Comparison of ENCODE assay signal across 8 cellular contexts in genomic region chr16:58755989-58756649, GRCh38. TPM values are rescaled to one million over a fixed set of nuclear protein-coding genes. Genes with fewer than 3 reads are reported as not detected.
A peak's percentile ranks its signal among the peaks of the same experiment; 100 is the strongest.
DNase-seq lines count a peak whose midpoint lies in the region; ATAC-seq, FAIRE-seq and TF ChIP-seq lines count a peak whose summit lies in the region.

No MANE protein-coding gene starts in this region.

- ATAC-seq in HG03354 (IDR thresholded peaks at IDR 0.05; ENCODE audit: poor library complexity, severe bottlenecking, unreplicated experiment) = peak; percentile 97
- ATAC-seq in activated CD8-positive, alpha-beta T cell treated with anti-CD3 and anti-CD28 coated beads for 36 hours = peak; percentile 99
- peak; percentile 91 for ATAC-seq in effector memory CD8-positive, alpha-beta T cell (replicated peaks)

- CTCF ChIA-PET in activated CD8-positive, alpha-beta T cell treated with anti-CD3 and anti-CD28 coated beads for 36 hours (lab: Charles Lee) = interaction anchor here (0.5 to 3.8 kb wide), 53 partner anchors 8 to 460 kb away, joined by 3 to 61 read pairs (median 4); partner anchors contain the start of genes GINS3, GOT2, NDRG4 and SETD6

- DNase-seq in C1 segment of cervical spinal cord (lab: John Stamatoyannopoulos, UW) (peak in 13 of 14 donors; percentile 6 to 65 (median 43)), GM19239 (ENCODE audit: insufficient read length, low spot score) (peak; percentile 56), NCI-H748 (lab: John Stamatoyannopoulos, UW; ENCODE audit: unreplicated experiment) (peak; percentile 74), mesothelial cell of epicardium (ENCODE audit: low spot score in 2 of 2, unreplicated experiment in 2 of 2) (peak; percentile 39 to 64)
- DNase-seq in activated CD8-positive, alpha-beta T cell treated with anti-CD3 and anti-CD28 coated beads for 36 hours = peak; percentile 91
- peak; percentile 62 to 69 (median 68) for DNase-seq in effector memory CD8-positive, alpha-beta T cell
- peak; percentile 82 for DNase-seq in stimulated activated CD8-positive, alpha-beta memory T cell treated with anti-CD3 and anti-CD28 coated beads, Interleukin-4, amount 100 ng/mL, for 48 hours

- peak; percentile 92 for FAIRE-seq in GM19239 (lab: Jason Lieb, UNC)

- H3K4me3 Mint-ChIP-seq in activated CD8-positive, alpha-beta T cell treated with anti-CD3 and anti-CD28 coated beads for 36 hours = peak overlapping the region; percentile 26
- H3K4me3 Mint-ChIP-seq in effector memory CD8-positive, alpha-beta T cell = peak overlapping the region; percentile 58 to 65
- H3K4me3 Mint-ChIP-seq in mesothelial cell of epicardium = no peak overlapping the region

- TF ChIP-seq CTCF in activated CD8-positive, alpha-beta T cell treated with anti-CD3 and anti-CD28 coated beads for 36 hours (IDR thresholded peaks at IDR 0.05) = peak; percentile 75
- TF ChIP-seq CTCF in mesothelial cell of epicardium (IDR thresholded peaks at IDR 0.05; ENCODE audit: unreplicated experiment) = no peak

- intact Hi-C loops in activated CD8-positive, alpha-beta T cell treated with anti-CD3 and anti-CD28 coated beads for 36 hours (cut with micrococcal nuclease) = no loop called here

- H3K9me3 Mint-ChIP-seq in activated CD8-positive, alpha-beta T cell treated with anti-CD3 and anti-CD28 coated beads for 36 hours = no peaks in the 10 kb centered on the region
- no peaks in the 10 kb centered on the region for H3K9me3 Mint-ChIP-seq in effector memory CD8-positive, alpha-beta T cell
- no peaks in the 10 kb centered on the region for H3K9me3 Mint-ChIP-seq in mesothelial cell of epicardium

- POLR2A ChIA-PET in activated CD8-positive, alpha-beta T cell treated with anti-CD3 and anti-CD28 coated beads for 36 hours (lab: Charles Lee) = interaction anchor here (1.2 to 1.8 kb wide), 2 partner anchors 23 to 243 kb away, joined by 4 to 6 read pairs; no protein-coding TSS in a partner anchor

- peak overlapping the region; percentile 57 for H3K27ac Mint-ChIP-seq in activated CD8-positive, alpha-beta T cell treated with anti-CD3 and anti-CD28 coated beads for 36 hours
- H3K27ac Mint-ChIP-seq in effector memory CD8-positive, alpha-beta T cell = peak overlapping the region; percentile 49 to 81
- H3K27ac Mint-ChIP-seq in mesothelial cell of epicardium = no peak overlapping the region

- H3K4me1 Mint-ChIP-seq in activated CD8-positive, alpha-beta T cell treated with anti-CD3 and anti-CD28 coated beads for 36 hours (ENCODE audit: low read depth) = peaks cover 8% of the 10 kb centered on the region
- peaks cover 9 to 10% of the 10 kb centered on the region in 2 donors for H3K4me1 Mint-ChIP-seq in effector memory CD8-positive, alpha-beta T cell (ENCODE audit: low read depth in 2 of 2)
- H3K4me1 Mint-ChIP-seq in mesothelial cell of epicardium = no peaks in the 10 kb centered on the region

- H3K36me3 Mint-ChIP-seq in activated CD8-positive, alpha-beta T cell treated with anti-CD3 and anti-CD28 coated beads for 36 hours (ENCODE audit: low read depth) = no peaks in the 10 kb centered on the region
- no peaks in the 10 kb centered on the region for H3K36me3 Mint-ChIP-seq in effector memory CD8-positive, alpha-beta T cell (ENCODE audit: insufficient read depth)
- no peaks in the 10 kb centered on the region for H3K36me3 Mint-ChIP-seq in mesothelial cell of epicardium

- H3K27me3 Mint-ChIP-seq in activated CD8-positive, alpha-beta T cell treated with anti-CD3 and anti-CD28 coated beads for 36 hours = no peaks in the 10 kb centered on the region
- H3K27me3 Mint-ChIP-seq in effector memory CD8-positive, alpha-beta T cell = no peaks in the 10 kb centered on the region
- H3K27me3 Mint-ChIP-seq in mesothelial cell of epicardium (ENCODE audit: low read depth) = peaks cover 19% of the 10 kb centered on the region

RNA-seq across cellular contexts. Expression of gene GOT2, which starts 22.0 kb away (rescaled TPM):
- total RNA-seq in activated CD8-positive, alpha-beta T cell treated with anti-CD3 and anti-CD28 coated beads for 36 hours = 100 to 1,000 TPM; 159 to 166 TPM
- 71.2 to 75.7 TPM (median 73.7 TPM) in 3 replicates for total RNA-seq in mesothelial cell of epicardium

Comparison
In these comparisons a context has a peak if more than half of its experiments do, and no peak if none do; other contexts are left out.
1. Peak in every context shown above with its lines: DNase-seq and ATAC-seq.